11 cellular contexts compared by ENCODE assay signal in the genomic region with DNA sequence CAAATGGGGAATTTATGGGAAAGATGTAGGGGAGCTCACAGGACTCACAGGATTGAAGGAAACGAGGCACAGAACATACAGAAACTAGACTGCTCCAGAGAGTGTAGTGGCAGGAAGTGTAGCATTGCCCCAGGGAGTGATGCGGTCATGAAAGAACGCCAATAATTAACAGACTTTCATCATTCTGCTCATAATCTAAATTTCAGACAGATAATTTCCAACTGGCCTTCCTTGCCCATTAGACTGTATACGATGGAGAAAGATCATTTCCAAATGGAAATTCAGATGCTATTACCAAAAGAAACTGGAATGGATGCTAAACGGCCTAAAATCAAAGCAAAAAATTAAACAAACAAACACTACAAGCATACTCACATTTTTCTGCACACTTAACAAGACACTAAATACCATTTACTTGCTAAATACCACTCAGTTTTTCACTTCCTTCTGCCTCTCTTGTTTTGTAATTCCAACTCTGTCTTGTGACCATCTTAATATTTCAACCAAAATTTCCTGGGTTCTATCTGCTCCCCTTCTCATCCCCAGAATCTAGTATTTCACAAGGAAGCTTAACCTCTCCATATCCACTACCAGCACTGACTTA.
DNase-seq lines count a peak whose midpoint lies in the region; ATAC-seq, FAIRE-seq and TF ChIP-seq lines count a peak whose summit lies in the region.
"Had no signal": no experiment of that assay in that cellular context is flagged by ENCODE, and none has a peak within 500 bp of the region (broad histone marks: within the 10 kb centered on the region; RNA-seq: fewer than 3 reads in every experiment).

No MANE protein-coding gene starts in this region.

- no peaks in the 10 kb centered on the region for H3K36me3 ChIP-seq in subcutaneous abdominal adipose tissue (ENCODE audit: control insufficient read depth in 5 of 5, insufficient read depth in 5 of 5, low read length in 5 of 5)

- no peaks in the 10 kb centered on the region for H4K20me1 ChIP-seq in H9 (ENCODE audit: control insufficient read depth, insufficient read depth, insufficient read length)

- H3K36me3 Mint-ChIP-seq in H9 (ENCODE audit: insufficient read depth in 1 of 3, low read depth in 3 of 3) = no peaks in the 10 kb centered on the region; a peak in 1 of 7 replicates
- H3K36me3 Mint-ChIP-seq: activated naive CD8-positive, alpha-beta T cell treated with anti-CD3 and anti-CD28 coated beads for 36 hours had no signal

- FAIRE-seq in GM19239 (lab: Jason Lieb, UNC) = peak; percentile 68

- H3K27me3 Mint-ChIP-seq in H9 (ENCODE audit: low read depth) = no peaks in the 10 kb centered on the region
- H3K27me3 Mint-ChIP-seq: activated naive CD8-positive, alpha-beta T cell treated with anti-CD3 and anti-CD28 coated beads for 36 hours; stimulated activated naive CD8-positive, alpha-beta T cell treated with anti-CD3 and anti-CD28 coated beads, Interleukin-15, amount 100 ng/mL, for 72 hours had no signal

- H2BK15ac ChIP-seq in H9 (ENCODE audit: low read depth, low read length) = no peak overlapping the region

- H3K79me1 ChIP-seq in H9 (ENCODE audit: insufficient read depth, low read depth, low read length, poor library complexity, severe bottlenecking) = no peaks in the 10 kb centered on the region

- H3T11ph ChIP-seq in H9 (ENCODE audit: low read length) = no peak overlapping the region

- no peak overlapping the region for H4K8ac ChIP-seq in H9 (replicated peaks; ENCODE audit: insufficient read length, low read depth, low read length)

- H3K18ac ChIP-seq in H9 (ENCODE audit: insufficient read length, low read depth, low read length) = no peak overlapping the region

- no peak overlapping the region for H2AK5ac ChIP-seq in H9 (ENCODE audit: insufficient read length, low read length)

- DNase-seq in GM19239 (ENCODE audit: insufficient read length, low spot score) (peak; percentile 4), cardiac fibroblast (ENCODE audit: low read depth in 2 of 2) (peak; percentile 59 to 68), H9 (no peak), UCSD-AML1 (lab: John Stamatoyannopoulos, UW; ENCODE audit: unreplicated experiment) (no peak)
- no peak for DNase-seq in activated effector memory CD4-positive, alpha-beta T cell treated with anti-CD3 and anti-CD28 coated beads, Interleukin-2, amount 50 U/mL, for 16 hours
- DNase-seq: activated naive CD8-positive, alpha-beta T cell treated with anti-CD3 and anti-CD28 coated beads for 36 hours; Karpas-422; stimulated activated naive CD8-positive, alpha-beta T cell treated with anti-CD3 and anti-CD28 coated beads, Interleukin-15, amount 100 ng/mL, for 72 hours had no signal

- H2BK120ac ChIP-seq in H9 (ENCODE audit: low read depth, low read length, poor library complexity, severe bottlenecking) = no peak overlapping the region

- ATAC-seq in HG03159 (IDR thresholded peaks at IDR 0.05; ENCODE audit: unreplicated experiment) = peak; percentile 76
- ATAC-seq: stimulated activated naive CD8-positive, alpha-beta T cell treated with anti-CD3 and anti-CD28 coated beads, Interleukin-15, amount 100 ng/mL, for 72 hours had no signal

- H4K5ac ChIP-seq in H9 (ENCODE audit: insufficient read length, low read depth, low read length) = no peak overlapping the region

- no peak overlapping the region for H3K27ac Mint-ChIP-seq in H9
- H3K27ac Mint-ChIP-seq: activated naive CD8-positive, alpha-beta T cell treated with anti-CD3 and anti-CD28 coated beads for 36 hours; stimulated activated naive CD8-positive, alpha-beta T cell treated with anti-CD3 and anti-CD28 coated beads, Interleukin-15, amount 100 ng/mL, for 72 hours had no signal

- H3K4me1 ChIP-seq in subcutaneous abdominal adipose tissue (ENCODE audit: control insufficient read depth in 5 of 5, insufficient read depth in 5 of 5, low read length in 5 of 5) (peaks cover 0 to 14% (median 6%) of the 10 kb centered on the region in 5 donors), H9 (ENCODE audit: insufficient read depth, low read length) (no peaks in the 10 kb centered on the region)

- no peak overlapping the region for H3K14ac ChIP-seq in H9 (ENCODE audit: insufficient read depth, low read length)

- no peaks in the 10 kb centered on the region for H3K79me2 ChIP-seq in H9 (ENCODE audit: insufficient read depth, low read length)

- no CpG with 5 or more reads among the region's 5 CpGs for WGBS in H9 (ENCODE audit: extremely low coverage, insufficient read length, low lambda C conversion rate)

- no peak overlapping the region for H2AFZ ChIP-seq in H9 (ENCODE audit: low read length)

- H3K4me2 ChIP-seq in H9 (ENCODE audit: insufficient read depth, insufficient read length, low read length) = no peak overlapping the region

- no peak overlapping the region for H3K4ac ChIP-seq in H9 (ENCODE audit: low read depth, low read length)

- H3K9me3 ChIP-seq in subcutaneous abdominal adipose tissue (ENCODE audit: control insufficient read depth in 5 of 5, low read length in 5 of 5) = no peaks in the 10 kb centered on the region
- no peaks in the 10 kb centered on the region for H3K9me3 ChIP-seq in H9 (ENCODE audit: control insufficient read depth, low read depth, low read length)

- peak overlapping the region; percentile 2 for H3K27ac ChIP-seq in subcutaneous abdominal adipose tissue (ENCODE audit: low read depth, low read length)
- H3K27ac ChIP-seq in H9 (ENCODE audit: insufficient read length, low read depth, low read length) = no peak overlapping the region

- H3K4me3 ChIP-seq in cardiac fibroblast (replicated peaks in 1 of 2; ENCODE audit: low read depth in 2 of 2, low read length in 2 of 2) (no peak overlapping the region), subcutaneous abdominal adipose tissue (ENCODE audit: low read depth in 1 of 5, low read length in 5 of 5) (no peak overlapping the region)

- H3K23ac ChIP-seq in H9 (ENCODE audit: insufficient read length, low read depth, low read length) = no peak overlapping the region

- no peak overlapping the region for H4K91ac ChIP-seq in H9 (ENCODE audit: insufficient read length, low read depth, low read length)

- H3K27me3 ChIP-seq in subcutaneous abdominal adipose tissue (ENCODE audit: control insufficient read depth in 5 of 5, insufficient read depth in 4 of 5, low read length in 5 of 5) (no peaks in the 10 kb centered on the region), H9 (ENCODE audit: insufficient read depth, low read length) (no peaks in the 10 kb centered on the region)

- H3K56ac ChIP-seq in H9 (ENCODE audit: insufficient read length, low read depth, low read length) = no peak overlapping the region

- H2BK20ac ChIP-seq in H9 (ENCODE audit: low read depth, low read length, poor library complexity, severe bottlenecking) = no peak overlapping the region

- H3K9ac ChIP-seq in subcutaneous abdominal adipose tissue (ENCODE audit: low read length in 5 of 5) (no peak overlapping the region), H9 (ENCODE audit: extremely low read depth, insufficient read length, low read length) (no peak overlapping the region)

- H2BK5ac ChIP-seq in H9 (ENCODE audit: insufficient read length, low read length) = no peak overlapping the region

- H3K4me1 Mint-ChIP-seq in H9 = no peaks in the 10 kb centered on the region
- H3K4me1 Mint-ChIP-seq: activated naive CD8-positive, alpha-beta T cell treated with anti-CD3 and anti-CD28 coated beads for 36 hours; stimulated activated naive CD8-positive, alpha-beta T cell treated with anti-CD3 and anti-CD28 coated beads, Interleukin-15, amount 100 ng/mL, for 72 hours had no signal

- H3K4me3 Mint-ChIP-seq in H9 = no peak overlapping the region
- H3K4me3 Mint-ChIP-seq: activated naive CD8-positive, alpha-beta T cell treated with anti-CD3 and anti-CD28 coated beads for 36 hours; neural crest cell; stimulated activated naive CD8-positive, alpha-beta T cell treated with anti-CD3 and anti-CD28 coated beads, Interleukin-15, amount 100 ng/mL, for 72 hours had no signal

- no peaks in the 10 kb centered on the region for H3K9me3 Mint-ChIP-seq in H9
- H3K9me3 Mint-ChIP-seq: activated naive CD8-positive, alpha-beta T cell treated with anti-CD3 and anti-CD28 coated beads for 36 hours; neural crest cell; stimulated activated naive CD8-positive, alpha-beta T cell treated with anti-CD3 and anti-CD28 coated beads, Interleukin-15, amount 100 ng/mL, for 72 hours had no signal

- no peak overlapping the region for H2BK12ac ChIP-seq in H9 (ENCODE audit: insufficient read length, low read depth, low read length)

- no peaks in the 10 kb centered on the region for H3K23me2 ChIP-seq in H9 (ENCODE audit: insufficient read length, low read depth, low read length, poor library complexity, severe bottlenecking)

- TF ChIP-seq CTCF in cardiac fibroblast (IDR thresholded peaks at IDR 0.05; ENCODE audit: low read depth, low read length) (no peak), H9 (conservative IDR thresholded peaks at IDR 0.05) (no peak)

Comparison
In these comparisons a context has a peak if more than half of its experiments do, and no peak if none do; other contexts are left out.
1. DNase-seq: peak in GM19239 (single experiment) and cardiac fibroblast (2 of 2); none in H9 (single experiment), activated effector memory CD4-positive, alpha-beta T cell treated with anti-CD3 and anti-CD28 coated beads, Interleukin-2, amount 50 U/mL, for 16 hours (single experiment) and UCSD-AML1 (single experiment).